In genomic region chrX:24149346-24150050, GRCh38 we compare ENCODE assay signal across 8 cellular contexts.
DNase-seq lines count a peak whose midpoint lies in the region; ATAC-seq lines count a peak whose summit lies in the region.

TSS of gene ZFX (plus strand) at chrX:24149729. CDS start at chrX:24172743, 23,014 bp downstream.

- H3K27me3 ChIP-seq in mucosa of stomach (ENCODE audit: control insufficient read depth, insufficient read depth, low read length), result no peaks in the 10 kb centered on the region

- H3K9me3 ChIP-seq in mucosa of stomach (ENCODE audit: control insufficient read depth, low read length), result no peaks in the 10 kb centered on the region

- H3K27ac ChIP-seq in epithelial cell of prostate, result peak within 1 kb of the TSS; percentile 93

- DNase-seq in NCI-H2081 (lab: John Stamatoyannopoulos, UW) (peak; percentile 42 to 62), NCI-H2081 treated with DMSO at 0.1 percent for 48 hours (lab: John Stamatoyannopoulos, UW) (no peak), NCI-H510A treated with DMSO at 0.1 percent for 48 hours (lab: John Stamatoyannopoulos, UW) (peak; percentile 5), activated T-cell treated with anti-CD3 and anti-CD28 coated beads for 1 hour (ENCODE audit: low read depth) (peak; percentile 47), epithelial cell of prostate (ENCODE audit: low read depth, low spot score) (no peak)
- DNase-seq in stimulated activated CD8-positive, alpha-beta memory T cell treated with anti-CD3 and anti-CD28 coated beads, Interleukin-7, amount 100 ng/mL, for 4 hours (ENCODE audit: low read depth in 2 of 2), result peak; percentile 16 to 74

- H3K4me1 ChIP-seq in mucosa of stomach (ENCODE audit: control insufficient read depth, insufficient read depth, low read length), result peaks cover 5% of the 10 kb centered on the region

- peak within 1 kb of the TSS; percentile 50 for H3K4me3 ChIP-seq in mucosa of stomach (ENCODE audit: low read length)

- no peaks in the 10 kb centered on the region for H3K36me3 ChIP-seq in mucosa of stomach (ENCODE audit: control insufficient read depth, insufficient read depth, low read length)

- peak; percentile 45 for ATAC-seq in HG02678 (IDR thresholded peaks at IDR 0.05; ENCODE audit: unreplicated experiment)

- H3K9ac ChIP-seq in mucosa of stomach (ENCODE audit: low read length), result peak within 1 kb of the TSS; percentile 73

Comparison
In these comparisons a context has a peak if more than half of its experiments do, and no peak if none do; other contexts are left out.
1. DNase-seq: peak in NCI-H2081 (2 of 2), NCI-H510A treated with DMSO at 0.1 percent for 48 hours (single experiment), activated T-cell treated with anti-CD3 and anti-CD28 coated beads for 1 hour (single experiment) and stimulated activated CD8-positive, alpha-beta memory T cell treated with anti-CD3 and anti-CD28 coated beads, Interleukin-7, amount 100 ng/mL, for 4 hours (2 of 2); none in NCI-H2081 treated with DMSO at 0.1 percent for 48 hours (single experiment) and epithelial cell of prostate (single experiment).